Comparison of ENCODE assay signal across 9 cellular contexts in genomic region chr9:89743216-89743575, GRCh38.
A peak's percentile ranks its signal among the peaks of the same experiment; 100 is the strongest.
DNase-seq lines count a peak whose midpoint lies in the region; ATAC-seq and TF ChIP-seq lines count a peak whose summit lies in the region.
"Had no signal": no experiment of that assay in that cellular context is flagged by ENCODE, and none has a peak within 500 bp of the region (broad histone marks: within the 10 kb centered on the region; RNA-seq: fewer than 3 reads in every experiment).

No MANE protein-coding gene starts in this region.

- H3K27ac ChIP-seq in CD4-positive, alpha-beta memory T cell (ENCODE audit: low read depth, low read length) = peak overlapping the region; percentile 42
- H3K27ac ChIP-seq in left lung = no peak overlapping the region

- POLR2A ChIA-PET in CD4-positive, alpha-beta memory T cell (lab: Charles Lee; ENCODE audit: partially characterized antibody) = interaction anchor here (0.7 to 2.6 kb wide), 13 partner anchors 10 to 312 kb away, joined by 3 to 19 read pairs (median 3); partner anchors contain the start of gene GADD45G

- H3K27me3 ChIP-seq in CD4-positive, alpha-beta memory T cell (ENCODE audit: insufficient read depth, low read length) = no peaks in the 10 kb centered on the region
- no peaks in the 10 kb centered on the region for H3K27me3 ChIP-seq in left lung

- ATAC-seq in GM19463 (IDR thresholded peaks at IDR 0.05; ENCODE audit: unreplicated experiment) (peak; percentile 65), HG03432 (IDR thresholded peaks at IDR 0.05; ENCODE audit: unreplicated experiment) (peak; percentile 47), left lung (no peak)

- peak overlapping the region; percentile 18 to 88 (median 72) for H3K4me3 Mint-ChIP-seq in CD4-positive, alpha-beta memory T cell
- H3K4me3 Mint-ChIP-seq in activated naive CD4-positive, alpha-beta T cell treated with anti-CD3 and anti-CD28 coated beads, Interleukin-2, amount 50 U/mL, for 24 hours = peak overlapping the region; percentile 68

- intact Hi-C loops in CD4-positive, alpha-beta memory T cell (cut with micrococcal nuclease) = loop anchor here (1.0 to 5.0 kb wide), 3 partner anchors 41 to 174 kb away; no protein-coding TSS in a partner anchor
- intact Hi-C loops in left lung (cut with DNase I) = no loop called here

- CTCF ChIA-PET in CD4-positive, alpha-beta memory T cell (lab: Charles Lee; ENCODE audit: partially characterized antibody) = interaction anchor here (0.8 to 1.6 kb wide), 7 partner anchors 9 to 359 kb away, joined by 3 to 6 read pairs (median 4); partner anchors contain the start of gene GADD45G

- no peak for DNase-seq in CD4-positive, alpha-beta memory T cell
- DNase-seq in SHP77 treated with DMSO at 0.1 percent for 48 hours (lab: John Stamatoyannopoulos, UW) (no peak), HuH-7 (ENCODE audit: low spot score) (no peak), left lung (no peak), foreskin melanocyte (no peak)

- H3K9me3 Mint-ChIP-seq in CD4-positive, alpha-beta memory T cell = no peaks in the 10 kb centered on the region
- no peaks in the 10 kb centered on the region for H3K9me3 Mint-ChIP-seq in activated naive CD4-positive, alpha-beta T cell treated with anti-CD3 and anti-CD28 coated beads, Interleukin-2, amount 50 U/mL, for 24 hours
- H3K9me3 Mint-ChIP-seq: stimulated activated naive CD8-positive, alpha-beta T cell treated with anti-CD3 and anti-CD28 coated beads, Interleukin-15, Interleukin-2, amounts not matched to agents 100 ng/mL and 50 ng/mL, for 24 hours had no signal

- H3K4me1 Mint-ChIP-seq in CD4-positive, alpha-beta memory T cell = peaks cover 57 to 94% (median 78%) of the 10 kb centered on the region in 4 donors
- H3K4me1 Mint-ChIP-seq in activated naive CD4-positive, alpha-beta T cell treated with anti-CD3 and anti-CD28 coated beads, Interleukin-2, amount 50 U/mL, for 24 hours = peaks cover 87% of the 10 kb centered on the region

- no peaks in the 10 kb centered on the region for H3K9me3 ChIP-seq in CD4-positive, alpha-beta memory T cell (ENCODE audit: control insufficient read depth in 1 of 2, low read length in 2 of 2)
- H3K9me3 ChIP-seq in left lung = peaks cover 0 to 6% of the 10 kb centered on the region in 2 donors

- H3K36me3 Mint-ChIP-seq in CD4-positive, alpha-beta memory T cell = no peaks in the 10 kb centered on the region
- H3K36me3 Mint-ChIP-seq in activated naive CD4-positive, alpha-beta T cell treated with anti-CD3 and anti-CD28 coated beads, Interleukin-2, amount 50 U/mL, for 24 hours = no peaks in the 10 kb centered on the region

- H3K4me3 ChIP-seq in CD4-positive, alpha-beta memory T cell (ENCODE audit: low read length in 2 of 2) = peak overlapping the region in 1 of 2 donors; percentile 15
- no peak overlapping the region for H3K4me3 ChIP-seq in left lung

- no peaks in the 10 kb centered on the region for H3K36me3 ChIP-seq in CD4-positive, alpha-beta memory T cell (ENCODE audit: insufficient read depth, low read length)
- H3K36me3 ChIP-seq in left lung = no peaks in the 10 kb centered on the region

- H3K27me3 Mint-ChIP-seq in CD4-positive, alpha-beta memory T cell = no peaks in the 10 kb centered on the region
- H3K27me3 Mint-ChIP-seq in activated naive CD4-positive, alpha-beta T cell treated with anti-CD3 and anti-CD28 coated beads, Interleukin-2, amount 50 U/mL, for 24 hours = no peaks in the 10 kb centered on the region
- H3K27me3 Mint-ChIP-seq: stimulated activated naive CD8-positive, alpha-beta T cell treated with anti-CD3 and anti-CD28 coated beads, Interleukin-15, Interleukin-2, amounts not matched to agents 100 ng/mL and 50 ng/mL, for 24 hours had no signal

- peaks cover 81% of the 10 kb centered on the region for H3K4me1 ChIP-seq in CD4-positive, alpha-beta memory T cell (ENCODE audit: insufficient read depth, low read length)
- H3K4me1 ChIP-seq in left lung = peaks cover 0 to 12% of the 10 kb centered on the region in 2 donors

- H3K27ac Mint-ChIP-seq in CD4-positive, alpha-beta memory T cell = peak overlapping the region; percentile 77 to 92 (median 83)
- H3K27ac Mint-ChIP-seq in activated naive CD4-positive, alpha-beta T cell treated with anti-CD3 and anti-CD28 coated beads, Interleukin-2, amount 50 U/mL, for 24 hours = peak overlapping the region; percentile 60

- TF ChIP-seq CTCF in left lung (IDR thresholded peaks at IDR 0.05) = no peak
